22 cellular contexts compared by ENCODE assay signal in the genomic region with DNA sequence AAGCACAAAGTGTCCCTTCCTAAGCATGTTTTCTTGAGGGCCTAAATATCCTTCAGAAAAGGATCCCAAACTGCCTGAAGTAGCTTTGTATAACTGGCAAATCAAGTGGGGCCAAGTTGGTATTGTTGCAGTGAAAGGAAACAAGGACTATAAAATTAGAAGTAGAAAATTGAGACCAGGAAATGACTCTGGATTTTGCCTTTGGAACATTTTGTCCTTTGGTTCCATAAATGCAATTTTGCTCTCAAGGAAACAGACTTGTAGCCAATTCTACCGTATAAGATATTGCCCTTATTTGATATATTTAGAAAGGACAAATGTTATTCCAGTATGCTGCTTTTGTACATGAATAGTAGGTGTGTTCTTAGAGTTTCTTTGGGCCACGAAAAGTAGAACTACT. TPM values are rescaled to one million over a fixed set of nuclear protein-coding genes. Genes with fewer than 3 reads are reported as not detected.
DNase-seq lines count a peak whose midpoint lies in the region; ATAC-seq and TF ChIP-seq lines count a peak whose summit lies in the region.
"Had no signal": no experiment of that assay in that cellular context is flagged by ENCODE, and none has a peak within 500 bp of the region (broad histone marks: within the 10 kb centered on the region; RNA-seq: fewer than 3 reads in every experiment).

No MANE protein-coding gene starts in this region.

- TF ChIP-seq CTCF in heart left ventricle (IDR thresholded peaks at IDR 0.05), result no peak
- TF ChIP-seq CTCF in gastroesophageal sphincter (IDR thresholded peaks at IDR 0.05), result no peak
- TF ChIP-seq CTCF in sigmoid colon (IDR thresholded peaks at IDR 0.05), result no peak
- TF ChIP-seq CTCF in upper lobe of left lung (IDR thresholded peaks at IDR 0.05), result no peak

- H3K27me3 ChIP-seq in heart left ventricle (no peaks in the 10 kb centered on the region), gastroesophageal sphincter (no peaks in the 10 kb centered on the region), sigmoid colon (no peaks in the 10 kb centered on the region), upper lobe of left lung (no peaks in the 10 kb centered on the region), H7 (ENCODE audit: control insufficient read depth, insufficient read depth, low read length) (no peaks in the 10 kb centered on the region), Karpas-422 (ENCODE audit: low read length) (no peaks in the 10 kb centered on the region), MG63 (no peaks in the 10 kb centered on the region)

- no peaks in the 10 kb centered on the region for H3K9me2 ChIP-seq in Karpas-422 (replicated peaks; ENCODE audit: insufficient read depth, low read length)

- H3K9me3 ChIP-seq in heart left ventricle (no peaks in the 10 kb centered on the region), gastroesophageal sphincter (no peaks in the 10 kb centered on the region), sigmoid colon (no peaks in the 10 kb centered on the region), upper lobe of left lung (no peaks in the 10 kb centered on the region), Karpas-422 (ENCODE audit: low read length) (no peaks in the 10 kb centered on the region), MG63 (no peaks in the 10 kb centered on the region)

- H3K4me1 ChIP-seq in heart left ventricle, result peaks cover 0 to 28% (median 16%) of the 10 kb centered on the region in 12 donors
- H3K4me1 ChIP-seq in gastroesophageal sphincter, result peaks cover 0 to 27% (median 6%) of the 10 kb centered on the region in 3 donors
- H3K4me1 ChIP-seq in sigmoid colon, result peaks cover 0 to 17% (median 8%) of the 10 kb centered on the region in 4 donors
- H3K4me1 ChIP-seq in upper lobe of left lung, result peaks cover 7 to 10% (median 9%) of the 10 kb centered on the region in 4 donors
- no peaks in the 10 kb centered on the region for H3K4me1 ChIP-seq in Karpas-422 (ENCODE audit: low read length)

- no peaks in the 10 kb centered on the region for H4K20me1 ChIP-seq in Karpas-422 (ENCODE audit: insufficient read depth, low read depth, low read length)

- peak overlapping the region; percentile 30 to 83 (median 63) for H3K27ac ChIP-seq in heart left ventricle
- peak overlapping the region; percentile 38 to 73 (median 65) for H3K27ac ChIP-seq in gastroesophageal sphincter
- H3K27ac ChIP-seq in sigmoid colon, result peak overlapping the region in 3 of 4 donors; percentile 28 to 55 (median 34)
- H3K27ac ChIP-seq in upper lobe of left lung, result peak overlapping the region; percentile 42 to 73 (median 66)
- no peak overlapping the region for H3K27ac ChIP-seq in Karpas-422 (ENCODE audit: low read length)

- 43 to 60% (median 47%) methylated on average over 2 of the region's 2 CpGs for WGBS in heart left ventricle, 4 donors
- WGBS in gastroesophageal sphincter (ENCODE audit: low coverage in 1 of 2), 2 donors, result 52 to 63% methylated on average over 2 of the region's 2 CpGs
- WGBS in sigmoid colon, 2 donors, result 24 to 58% methylated on average over 2 of the region's 2 CpGs
- 55 to 57% methylated on average over 2 of the region's 2 CpGs for WGBS in upper lobe of left lung, 2 donors

- no peak overlapping the region for H2AFZ ChIP-seq in Karpas-422 (ENCODE audit: low read length)

- intact Hi-C loops in heart left ventricle (cut with DNase I) (loop anchor here in 2 of 10 donors (5.0 to 10.0 kb wide), 2 partner anchors 33 to 510 kb away; a partner anchor contains a TSS), Right ventricle myocardium inferior (cut with DNase I) (no loop called here), sigmoid colon (cut with DNase I) (no loop called here)

- TF ChIP-seq POLR2A in heart left ventricle (IDR thresholded peaks at IDR 0.05), result peak in 1 of 2 donors; percentile 20
- no peak for TF ChIP-seq POLR2A in gastroesophageal sphincter (IDR thresholded peaks at IDR 0.05)
- TF ChIP-seq POLR2A in sigmoid colon (IDR thresholded peaks at IDR 0.05), result no peak
- TF ChIP-seq POLR2A in upper lobe of left lung (IDR thresholded peaks at IDR 0.05), result no peak

- H3K4me2 ChIP-seq in Karpas-422 (ENCODE audit: low read depth, low read length, poor library complexity, severe bottlenecking), result no peak overlapping the region

- peaks cover 80% of the 10 kb centered on the region for H3K79me2 ChIP-seq in Karpas-422 (ENCODE audit: low read length)

- ATAC-seq in heart left ventricle (peak in 3 of 4 donors; percentile 12 to 53 (median 47)), Right ventricle myocardium inferior (no peak), gastroesophageal sphincter (no peak), upper lobe of left lung (ENCODE audit: low FRiP score in 2 of 2) (no peak)
- ATAC-seq: HCT116 had no signal

- TF ChIP-seq EP300 in gastroesophageal sphincter (IDR thresholded peaks at IDR 0.05) (no peak), sigmoid colon (IDR thresholded peaks at IDR 0.05) (no peak), upper lobe of left lung (IDR thresholded peaks at IDR 0.05) (no peak)

- H3K9ac ChIP-seq in Karpas-422 (ENCODE audit: low read length), result no peak overlapping the region

- DNase-seq in heart left ventricle, result no peak
- no peak for DNase-seq in Right ventricle myocardium inferior (ENCODE audit: missing footprints)
- DNase-seq in sigmoid colon, result no peak
- no peak for DNase-seq in upper lobe of left lung
- DNase-seq in H7, result no peak
- DNase-seq in Karpas-422, result no peak
- no peak for DNase-seq in MG63
- DNase-seq: activated CD4-positive, alpha-beta memory T cell treated with anti-CD3 and anti-CD28 coated beads for 36 hours; activated CD4-positive, CD25-positive, alpha-beta regulatory T cell; activated naive CD4-positive, alpha-beta T cell treated with Interleukin-2 at 50 U/mL for 16 hours; activated T-cell treated with anti-CD3 and anti-CD28 coated beads for 4 hours; aorta; cerebellar nuclear complex; effector memory CD4-positive, alpha-beta T cell; NCI-H524; RPMI8226; trophoblast cell had no signal

- H3K4me3 ChIP-seq in heart left ventricle, result no peak overlapping the region
- no peak overlapping the region for H3K4me3 ChIP-seq in gastroesophageal sphincter
- H3K4me3 ChIP-seq in sigmoid colon, result no peak overlapping the region
- H3K4me3 ChIP-seq in upper lobe of left lung, result no peak overlapping the region
- H3K4me3 ChIP-seq in H7 (ENCODE audit: insufficient read depth, low read depth, low read length), result no peak overlapping the region
- H3K4me3 ChIP-seq in Karpas-422 (ENCODE audit: low read length), result no peak overlapping the region
- H3K4me3 ChIP-seq in MG63, result no peak overlapping the region

- peaks cover 0 to 43% (median 24%) of the 10 kb centered on the region in 9 donors for H3K36me3 ChIP-seq in heart left ventricle
- peaks cover 0 to 37% of the 10 kb centered on the region in 2 donors for H3K36me3 ChIP-seq in gastroesophageal sphincter
- H3K36me3 ChIP-seq in sigmoid colon, result peaks cover 0 to 27% (median 7%) of the 10 kb centered on the region in 4 donors
- H3K36me3 ChIP-seq in upper lobe of left lung, result peaks cover 0 to 21% (median 4%) of the 10 kb centered on the region in 4 donors
- no peaks in the 10 kb centered on the region; the same call in 1 of the 2 replicates for H3K36me3 ChIP-seq in H7 (replicated peaks; ENCODE audit: control insufficient read depth, insufficient read depth, low read length)
- H3K36me3 ChIP-seq in Karpas-422 (ENCODE audit: insufficient read depth, low read length), result peaks cover 35% of the 10 kb centered on the region; the same call in 1 of the 2 replicates
- H3K36me3 ChIP-seq in MG63, result peaks cover 12% of the 10 kb centered on the region

RNA-seq across cellular contexts. Expression of a gene that starts 34.4 kb away (rescaled TPM):
- total RNA-seq in heart left ventricle, result 10 to 100 TPM; 22.0 to 62.2 (median 45.1) TPM
- 10 to 100 TPM; 11.8 to 18.0 TPM for polyA plus RNA-seq in heart left ventricle
- total RNA-seq in Right ventricle myocardium inferior, result 45.1 TPM
- total RNA-seq in gastroesophageal sphincter, result 100 to 1,000 TPM in 1 of 4 donors, 10 to 100 TPM in 3; 61.2 to 139 (median 82.9) TPM
- total RNA-seq in sigmoid colon, result 100 to 1,000 TPM in 2 of 4 donors, 10 to 100 TPM in 2; 90.6 to 110 (median 98.9) TPM
- 10 to 100 TPM; 12.5 to 17.3 (median 15.0) TPM for polyA plus RNA-seq in sigmoid colon
- 100 to 1,000 TPM in 2 of 6 donors, 10 to 100 TPM in 4; 41.7 to 147 (median 62.6) TPM for total RNA-seq in upper lobe of left lung
- total RNA-seq in H7 (2014; rRNA removed; shearing (Covaris generic)), result 15.6 and 28.1 TPM in 2 replicates
- total RNA-seq in Karpas-422 (2014; rRNA removed; shearing (Covaris generic); ENCODE audit: low replicate concordance), result 46.0 and 85.1 TPM in 2 replicates
- total RNA-seq in MG63 (2014; rRNA removed; shearing (Covaris generic); ENCODE audit: low replicate concordance), result 15.3 and 50.2 TPM in 2 replicates

RNA-seq across cellular contexts. Expression of a gene that starts 43.9 kb away (rescaled TPM):
- total RNA-seq in heart left ventricle (1 to 10 TPM; 2.3 to 6.1 (median 3.7) TPM), Right ventricle myocardium inferior (4.6 TPM), gastroesophageal sphincter (10 to 100 TPM in 2 of 4 donors, 1 to 10 TPM in 2; 9.2 to 14.0 (median 10.8) TPM), sigmoid colon (10 to 100 TPM in 3 of 4 donors, 1 to 10 TPM in 1; 9.2 to 13.3 (median 11.4) TPM), upper lobe of left lung (1 to 10 TPM; 2.9 to 8.0 (median 5.2) TPM)
- polyA plus RNA-seq in heart left ventricle (1 to 10 TPM; 1.3 to 3.0 TPM), sigmoid colon (1 to 10 TPM; 1.4 to 3.6 (median 3.2) TPM)
- 1.9 and 2.3 TPM in 2 replicates for total RNA-seq in H7 (2014; rRNA removed; shearing (Covaris generic))
- total RNA-seq in Karpas-422 (2014; rRNA removed; shearing (Covaris generic); ENCODE audit: low replicate concordance), result 7.6 and 21.8 TPM in 2 replicates
- total RNA-seq in MG63 (2014; rRNA removed; shearing (Covaris generic); ENCODE audit: low replicate concordance), result 0.82 and 2.3 TPM in 2 replicates

RNA-seq across cellular contexts. Expression of a gene that starts 58.3 kb away (rescaled TPM):
- total RNA-seq in heart left ventricle (1 to 10 TPM in 1 of 9 donors, under 1 TPM in 4, not detected in 4; 0.23 to 1.6 (median 0.34) TPM), Right ventricle myocardium inferior (0.49 TPM), gastroesophageal sphincter (1 to 10 TPM in 3 of 4 donors, under 1 TPM in 1; 0.39 to 4.2 (median 3.2) TPM), sigmoid colon (1 to 10 TPM in 3 of 4 donors, not detected in 1; 1.4 to 6.1 (median 1.5) TPM), upper lobe of left lung (1 to 10 TPM in 3 of 6 donors, not detected in 3; 1.6 to 3.1 (median 2.1) TPM)
- polyA plus RNA-seq in heart left ventricle (under 1 TPM in 1 of 2 donors, not detected in 1; 0.19 TPM), sigmoid colon (under 1 TPM in 1 of 3 donors, not detected in 2; 0.34 TPM)
- total RNA-seq in H7 (2014; rRNA removed; shearing (Covaris generic)), result 0.48 TPM in 1 of 2 replicates, not detected in the other
- 0.54 and 16.8 TPM in 2 replicates for total RNA-seq in Karpas-422 (2014; rRNA removed; shearing (Covaris generic); ENCODE audit: low replicate concordance)
- total RNA-seq in MG63 (2014; rRNA removed; shearing (Covaris generic); ENCODE audit: low replicate concordance), result not detected in 2 replicates
- total RNA-seq: A172, myocyte had no signal
- polyA plus RNA-seq: BJ had no signal

Comparison
In these comparisons a context has a peak if more than half of its experiments do, and no peak if none do; other contexts are left out.
1. ATAC-seq: peak in heart left ventricle (3 of 4); none in Right ventricle myocardium inferior (single experiment), gastroesophageal sphincter (single experiment) and upper lobe of left lung (0 of 2).